ENCODE assay signal across 8 cellular contexts in the genomic region with DNA sequence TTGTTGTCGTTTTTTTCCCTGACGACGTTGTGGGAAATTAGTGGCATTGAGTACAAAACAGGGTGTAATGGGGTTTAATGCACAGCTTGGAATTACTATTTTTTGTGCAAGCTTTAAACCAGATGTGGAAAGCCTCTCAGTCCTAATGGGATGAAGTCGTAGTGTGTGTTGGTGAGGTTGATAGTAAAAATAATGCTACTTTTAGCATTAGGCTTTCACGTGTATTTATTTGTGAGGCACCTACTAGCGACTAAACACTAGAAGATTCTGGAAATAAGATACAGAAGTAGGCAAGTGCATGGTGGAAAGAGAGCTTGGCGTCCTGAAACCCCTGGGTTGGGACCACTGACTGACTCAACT. TPM values are rescaled to one million over a fixed set of nuclear protein-coding genes. Genes with fewer than 3 reads are reported as not detected.
DNase-seq lines count a peak whose midpoint lies in the region; ATAC-seq and TF ChIP-seq lines count a peak whose summit lies in the region.

No MANE protein-coding gene starts in this region.

- H3K4me3 ChIP-seq in ACC112 (ENCODE audit: low read depth, low read length) (peak overlapping the region; percentile 97), choroid plexus epithelial cell (ENCODE audit: low read depth, low read length) (peak overlapping the region; percentile 99), mucosa of stomach (ENCODE audit: low read length) (peak overlapping the region; percentile 36)
- peak overlapping the region; percentile 80 for H3K4me3 ChIP-seq in Jurkat, Clone E6-1 (ENCODE audit: low read length)

- no peaks in the 10 kb centered on the region for H3K27me3 ChIP-seq in ACC112 (ENCODE audit: insufficient read depth, low read length)
- no peaks in the 10 kb centered on the region for H3K27me3 ChIP-seq in mucosa of stomach (ENCODE audit: control insufficient read depth, insufficient read depth, low read length)

- ATAC-seq in GM18907 (IDR thresholded peaks at IDR 0.05; ENCODE audit: unreplicated experiment) (no peak), HG02938 (IDR thresholded peaks at IDR 0.05; ENCODE audit: unreplicated experiment) (no peak)

- peaks cover 34% of the 10 kb centered on the region for H3K79me2 ChIP-seq in ACC112 (ENCODE audit: control insufficient read depth, insufficient read depth, low read length, unreplicated experiment)

- H3K4me1 ChIP-seq in ACC112 (ENCODE audit: control insufficient read depth, insufficient read depth, low read length, unreplicated experiment) (peaks cover 21% of the 10 kb centered on the region), mucosa of stomach (ENCODE audit: control insufficient read depth, insufficient read depth, low read length) (peaks cover 19% of the 10 kb centered on the region)

- H3K9me3 ChIP-seq in mucosa of stomach (ENCODE audit: control insufficient read depth, low read length) = no peaks in the 10 kb centered on the region

- no peak for TF ChIP-seq CTCF in choroid plexus epithelial cell (conservative IDR thresholded peaks at IDR 0.05; ENCODE audit: low read depth, low read length)

- no peak for DNase-seq in Jurkat, Clone E6-1 (ENCODE audit: low read depth, low spot score)
- DNase-seq in choroid plexus epithelial cell (ENCODE audit: low read depth) (no peak), superior temporal gyrus (ENCODE audit: extremely low spot score) (no peak), HUDEP-2 (lab: John Stamatoyannopoulos, UW; ENCODE audit: unreplicated experiment in 76 of 76) (no peak)

- H2AFZ ChIP-seq in ACC112 (ENCODE audit: low read length, unreplicated experiment) = peak overlapping the region; percentile 78

- peak overlapping the region; percentile 89 for H3K9ac ChIP-seq in mucosa of stomach (ENCODE audit: low read length)

- H3K36me3 ChIP-seq in ACC112 (ENCODE audit: insufficient read depth, low read length) = peaks cover 5% of the 10 kb centered on the region; the same call in 1 of the 2 replicates
- H3K36me3 ChIP-seq in mucosa of stomach (ENCODE audit: control insufficient read depth, insufficient read depth, low read length) = no peaks in the 10 kb centered on the region

- peak overlapping the region; percentile 51; the same call in 1 of the 2 replicates for H3K27ac ChIP-seq in ACC112 (ENCODE audit: low read depth, low read length)

RNA-seq across cellular contexts. Expression of a gene that starts 0.6 kb away (rescaled TPM):
- 21.9 TPM for polyA plus RNA-seq in Jurkat, Clone E6-1 (2012; ENCODE audit: insufficient read depth, insufficient read length)

Comparison
In these comparisons a context has a peak if more than half of its experiments do, and no peak if none do; other contexts are left out.
1. H3K4me3 ChIP-seq: peak in every context shown above with its lines; median percentile 99 in choroid plexus epithelial cell; 97 in ACC112; 80 in Jurkat, Clone E6-1; 36 in mucosa of stomach.